Comparison of ENCODE assay signal across 18 cellular contexts in the genomic region with DNA sequence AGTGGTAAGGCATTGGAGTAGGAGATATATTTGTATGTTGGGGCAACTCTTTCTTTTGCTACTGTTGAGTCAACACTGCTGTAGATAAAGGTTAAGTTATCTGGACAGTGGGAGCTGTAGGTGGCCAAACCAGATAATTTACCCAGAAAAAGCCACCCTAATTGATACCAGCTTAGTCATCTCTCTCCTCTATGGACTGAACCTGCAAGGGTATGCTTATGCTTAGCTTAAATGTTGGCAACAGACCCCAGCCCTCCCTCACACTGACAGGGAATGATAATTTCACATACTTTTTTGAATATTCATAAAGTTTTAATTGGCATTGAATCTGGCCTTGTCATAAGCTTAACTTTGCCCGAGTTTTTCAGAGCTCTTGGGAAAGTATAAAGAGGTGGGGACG.
"Had no signal": no experiment of that assay in that cellular context is flagged by ENCODE, and none has a peak within 500 bp of the region (broad histone marks: within the 10 kb centered on the region; RNA-seq: fewer than 3 reads in every experiment).

No MANE protein-coding gene starts in this region.

- DNase-seq: activated B cell treated with CpG ODN at 0.5 μM for 24 hours; activated CD4-positive, alpha-beta T cell treated with anti-CD3 and anti-CD28 coated beads, Interleukin-2, amount 10 ng/mL, durations not matched to agents 24 days and 14 days; activated gamma-delta T cell treated with Interleukin-2 at 50 U/mL for 16 hours; activated naive CD8-positive, alpha-beta T cell treated with anti-CD3 and anti-CD28 coated beads for 36 hours; anterior cingulate cortex; cerebellar nuclear complex; effector CD8-positive, alpha-beta T cell; head of caudate nucleus; immature natural killer cell; ovary; sigmoid colon; spleen; stimulated activated naive CD8-positive, alpha-beta T cell treated with anti-CD3 and anti-CD28 coated beads, Interleukin-15, amount 100 ng/mL, for 72 hours had no signal

- H3K9me3 Mint-ChIP-seq: activated B cell treated with CpG ODN at 0.5 μM for 24 hours; activated CD4-positive, alpha-beta T cell treated with anti-CD3 and anti-CD28 coated beads, Interleukin-2, amount 10 ng/mL, durations not matched to agents 24 days and 14 days; activated naive CD8-positive, alpha-beta T cell treated with anti-CD3 and anti-CD28 coated beads for 36 hours; immature natural killer cell; neural crest cell; stimulated activated naive CD8-positive, alpha-beta T cell treated with anti-CD3 and anti-CD28 coated beads, Interleukin-15, amount 100 ng/mL, for 72 hours; type B pancreatic cell had no signal

- H3K4me3 ChIP-seq: breast epithelium, ovary, sigmoid colon, spleen had no signal

- FAIRE-seq: frontal cortex, TTC549 had no signal

- H3K36me3 Mint-ChIP-seq: activated naive CD8-positive, alpha-beta T cell treated with anti-CD3 and anti-CD28 coated beads for 36 hours; immature natural killer cell; type B pancreatic cell had no signal

- H3K27ac Mint-ChIP-seq: activated B cell treated with CpG ODN at 0.5 μM for 24 hours; activated CD4-positive, alpha-beta T cell treated with anti-CD3 and anti-CD28 coated beads, Interleukin-2, amount 10 ng/mL, durations not matched to agents 24 days and 14 days; activated naive CD8-positive, alpha-beta T cell treated with anti-CD3 and anti-CD28 coated beads for 36 hours; immature natural killer cell; stimulated activated naive CD8-positive, alpha-beta T cell treated with anti-CD3 and anti-CD28 coated beads, Interleukin-15, amount 100 ng/mL, for 72 hours; type B pancreatic cell had no signal

- ATAC-seq: stimulated activated naive CD8-positive, alpha-beta T cell treated with anti-CD3 and anti-CD28 coated beads, Interleukin-15, amount 100 ng/mL, for 72 hours had no signal
